20 cellular contexts compared by ENCODE assay signal in genomic region chr10:18737841-18738240, GRCh38.
DNase-seq lines count a peak whose midpoint lies in the region; ATAC-seq and TF ChIP-seq lines count a peak whose summit lies in the region.
"Had no signal": no experiment of that assay in that cellular context is flagged by ENCODE, and none has a peak within 500 bp of the region (broad histone marks: within the 10 kb centered on the region; RNA-seq: fewer than 3 reads in every experiment).

No MANE protein-coding gene starts in this region.

- DNase-seq in EH (ENCODE audit: low read depth) = peak; percentile 85
- peak; percentile 64 for DNase-seq in LHCN-M2 (ENCODE audit: low read depth)
- DNase-seq in choroid plexus epithelial cell (ENCODE audit: low read depth) = peak; percentile 60
- peak; percentile 83 for DNase-seq in posterior vena cava (ENCODE audit: low spot score)
- DNase-seq in activated naive CD8-positive, alpha-beta T cell treated with anti-CD3 and anti-CD28 coated beads for 36 hours = no peak
- no peak for DNase-seq in effector CD4-positive, alpha-beta T cell
- no peak for DNase-seq in right lobe of liver
- DNase-seq: activated CD4-positive, alpha-beta T cell treated with anti-CD3 and anti-CD28 coated beads for 1 hour; activated CD8-positive, alpha-beta memory T cell treated with anti-CD3 and anti-CD28 coated beads, Interleukin-2, amount 10 ng/mL, durations not matched to agents 7 days and 5 days; amygdala; DMS153; lower lobe of right lung; naive thymus-derived CD4-positive, alpha-beta T cell; NCI-H2029; NCI-H510A treated with DMSO at 0.1 percent for 48 hours; spleen had no signal

- intact Hi-C loops in posterior vena cava (cut with DNase I) (no loop called here), right lobe of liver (cut with DNase I) (no loop called here)

- peaks cover 2% of the 10 kb centered on the region for H3K9me3 Mint-ChIP-seq in activated naive CD8-positive, alpha-beta T cell treated with anti-CD3 and anti-CD28 coated beads for 36 hours

- WGBS in right lobe of liver (ENCODE audit: insufficient coverage, low coverage, low lambda C conversion rate, missing lambda C conversion rate) = 60% methylated on average over 7 of the region's 8 CpGs

- no peak overlapping the region for H3K27ac Mint-ChIP-seq in activated naive CD8-positive, alpha-beta T cell treated with anti-CD3 and anti-CD28 coated beads for 36 hours
- H3K27ac Mint-ChIP-seq: activated CD8-positive, alpha-beta memory T cell treated with anti-CD3 and anti-CD28 coated beads, Interleukin-2, amount 10 ng/mL, durations not matched to agents 7 days and 5 days; naive thymus-derived CD4-positive, alpha-beta T cell; T-helper 2 cell treated with Interferon-gamma antibody and Interleukin-4, amounts not matched to agents 5 μg/mL and 100 μg/mL, for 36 hours had no signal

- H3K9me3 ChIP-seq in right lobe of liver = no peaks in the 10 kb centered on the region
- H3K9me3 ChIP-seq: lower lobe of right lung, SJSA1 had no signal

- H3K4me1 ChIP-seq in right lobe of liver = no peaks in the 10 kb centered on the region
- H3K4me1 ChIP-seq: lower lobe of right lung, SJSA1, spleen had no signal

- no peak overlapping the region for H3K4me3 ChIP-seq in choroid plexus epithelial cell (ENCODE audit: low read depth, low read length)
- no peak overlapping the region for H3K4me3 ChIP-seq in right lobe of liver
- H3K4me3 ChIP-seq: lower lobe of right lung, SJSA1, spleen had no signal

- H3K27me3 ChIP-seq in right lobe of liver = no peaks in the 10 kb centered on the region
- H3K27me3 ChIP-seq: SJSA1, spleen had no signal

- TF ChIP-seq CTCF in choroid plexus epithelial cell (conservative IDR thresholded peaks at IDR 0.05; ENCODE audit: low read depth, low read length) (no peak), right lobe of liver (IDR thresholded peaks at IDR 0.05) (no peak)

- ATAC-seq in GM19397 (IDR thresholded peaks at IDR 0.05; ENCODE audit: unreplicated experiment) = no peak
- ATAC-seq in right lobe of liver = no peak
- ATAC-seq: activated CD8-positive, alpha-beta memory T cell treated with anti-CD3 and anti-CD28 coated beads, Interleukin-2, amount 10 ng/mL, durations not matched to agents 7 days and 5 days; lower lobe of right lung; naive thymus-derived CD4-positive, alpha-beta T cell had no signal

- no peak overlapping the region for H3K27ac ChIP-seq in right lobe of liver
- H3K27ac ChIP-seq: C4-2B, lower lobe of right lung, SJSA1, spleen had no signal

- H3K27me3 Mint-ChIP-seq in activated naive CD8-positive, alpha-beta T cell treated with anti-CD3 and anti-CD28 coated beads for 36 hours = peaks cover 7% of the 10 kb centered on the region
- H3K27me3 Mint-ChIP-seq: activated CD8-positive, alpha-beta memory T cell treated with anti-CD3 and anti-CD28 coated beads, Interleukin-2, amount 10 ng/mL, durations not matched to agents 7 days and 5 days had no signal

- no peak overlapping the region for H3K4me3 Mint-ChIP-seq in activated naive CD8-positive, alpha-beta T cell treated with anti-CD3 and anti-CD28 coated beads for 36 hours
- H3K4me3 Mint-ChIP-seq: activated CD8-positive, alpha-beta memory T cell treated with anti-CD3 and anti-CD28 coated beads, Interleukin-2, amount 10 ng/mL, durations not matched to agents 7 days and 5 days; naive thymus-derived CD4-positive, alpha-beta T cell; T-helper 2 cell treated with Interferon-gamma antibody and Interleukin-4, amounts not matched to agents 5 μg/mL and 100 μg/mL, for 36 hours had no signal

- H3K36me3 ChIP-seq in right lobe of liver = no peaks in the 10 kb centered on the region
- H3K36me3 ChIP-seq: lower lobe of right lung, SJSA1, spleen had no signal

- TF ChIP-seq POLR2A in right lobe of liver (IDR thresholded peaks at IDR 0.05) = no peak

- H3K4me1 Mint-ChIP-seq in activated naive CD8-positive, alpha-beta T cell treated with anti-CD3 and anti-CD28 coated beads for 36 hours = no peaks in the 10 kb centered on the region
- H3K4me1 Mint-ChIP-seq: activated CD8-positive, alpha-beta memory T cell treated with anti-CD3 and anti-CD28 coated beads, Interleukin-2, amount 10 ng/mL, durations not matched to agents 7 days and 5 days; naive thymus-derived CD4-positive, alpha-beta T cell had no signal

- H3K36me3 Mint-ChIP-seq in activated naive CD8-positive, alpha-beta T cell treated with anti-CD3 and anti-CD28 coated beads for 36 hours = no peaks in the 10 kb centered on the region
- H3K36me3 Mint-ChIP-seq: activated CD8-positive, alpha-beta memory T cell treated with anti-CD3 and anti-CD28 coated beads, Interleukin-2, amount 10 ng/mL, durations not matched to agents 7 days and 5 days; naive thymus-derived CD4-positive, alpha-beta T cell had no signal

Comparison
In these comparisons a context has a peak if more than half of its experiments do, and no peak if none do; other contexts are left out.
1. DNase-seq: peak in EH (single experiment), LHCN-M2 (single experiment), choroid plexus epithelial cell (single experiment) and posterior vena cava (single experiment); none in activated naive CD8-positive, alpha-beta T cell treated with anti-CD3 and anti-CD28 coated beads for 36 hours (single experiment), effector CD4-positive, alpha-beta T cell (single experiment) and right lobe of liver (0 of 3).